9 cellular contexts compared by ENCODE assay signal in the genomic region with DNA sequence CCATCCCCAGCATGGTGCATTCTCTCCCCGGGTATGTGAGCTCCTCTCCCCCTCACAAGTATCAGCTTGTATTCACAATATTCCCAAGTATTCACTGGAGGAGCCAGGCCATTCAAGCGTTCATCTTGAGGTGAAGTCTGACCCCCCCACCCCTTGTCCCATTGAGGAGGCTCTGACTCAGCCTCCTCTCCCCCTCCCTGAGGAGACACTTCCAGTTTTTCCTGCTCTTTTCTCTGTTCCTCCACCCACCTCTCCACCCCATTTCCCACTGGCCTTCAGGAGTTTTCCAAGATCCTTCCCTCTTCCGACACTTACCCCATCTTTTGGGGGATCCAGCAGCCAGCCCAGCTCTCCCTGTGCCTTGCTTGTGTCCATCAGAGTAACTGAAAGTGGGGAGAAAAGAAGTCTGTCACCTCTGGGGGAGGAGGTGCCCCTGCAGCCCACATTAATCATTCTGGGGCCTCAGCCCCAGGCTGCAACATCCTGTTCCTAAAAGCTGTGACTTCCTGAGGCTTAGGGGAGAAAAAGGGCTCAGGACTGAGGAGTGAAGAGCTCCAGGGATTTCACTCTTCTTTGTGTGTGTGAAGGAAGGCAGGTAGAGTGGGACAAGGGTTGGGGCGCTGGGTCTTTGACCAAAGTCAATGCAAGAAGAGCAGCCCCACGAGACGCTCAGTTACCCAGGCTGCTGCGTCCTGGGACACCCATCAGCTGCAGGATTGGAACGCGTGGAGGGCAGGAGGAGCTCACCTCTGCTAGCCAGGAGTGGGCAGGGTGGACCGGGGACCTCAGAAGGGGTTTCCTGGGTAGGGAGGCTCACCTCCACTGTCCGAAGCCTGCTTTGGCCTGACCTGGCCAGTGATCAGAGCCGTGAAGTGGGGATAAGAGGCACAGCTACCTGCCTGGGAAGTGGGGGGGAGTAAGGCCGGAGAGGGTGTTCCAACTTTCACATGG. TPM values are rescaled to one million over a fixed set of nuclear protein-coding genes. Genes with fewer than 3 reads are reported as not detected.
DNase-seq lines count a peak whose midpoint lies in the region; ATAC-seq and TF ChIP-seq lines count a peak whose summit lies in the region.
"Had no signal": no experiment of that assay in that cellular context is flagged by ENCODE, and none has a peak within 500 bp of the region (broad histone marks: within the 10 kb centered on the region; RNA-seq: fewer than 3 reads in every experiment).

No MANE protein-coding gene starts in this region.

- peak overlapping the region; percentile 10 to 70 (median 59) for H3K27ac Mint-ChIP-seq in CD14-positive monocyte
- H3K27ac Mint-ChIP-seq in MCF 10A (ENCODE audit: low read depth, unreplicated experiment), result no peak overlapping the region

- DNase-seq in CD14-positive monocyte (ENCODE audit: low spot score) (no peak), MCF 10A (ENCODE audit: unreplicated experiment) (no peak), mucosa of descending colon (peak in 1 of 3 donors; percentile 40), coronary artery (ENCODE audit: low spot score) (no peak)
- DNase-seq in NK-92 treated with Interleukin-12 subunit alpha and Interleukin-12 subunit beta, amount 100 ng/mL, for 24 hours (lab: John Stamatoyannopoulos, UW), result peak; percentile 50

- peaks cover 0 to 3% (median 0%) of the 10 kb centered on the region in 3 donors for H3K27me3 Mint-ChIP-seq in CD14-positive monocyte (ENCODE audit: low read depth in 3 of 3)
- no peaks in the 10 kb centered on the region for H3K27me3 Mint-ChIP-seq in MCF 10A (ENCODE audit: insufficient read depth, unreplicated experiment)

- TF ChIP-seq CTCF in CD14-positive monocyte (IDR thresholded peaks at IDR 0.05) (no peak), MCF 10A (IDR thresholded peaks at IDR 0.05; ENCODE audit: unreplicated experiment) (no peak), mucosa of descending colon (IDR thresholded peaks at IDR 0.05) (no peak), coronary artery (IDR thresholded peaks at IDR 0.05) (no peak)

- peak overlapping the region; percentile 67 to 88 for H3K4me3 Mint-ChIP-seq in CD14-positive monocyte
- H3K4me3 Mint-ChIP-seq in MCF 10A (ENCODE audit: unreplicated experiment), result peak overlapping the region; percentile 52

- POLR2A ChIA-PET in MCF 10A (lab: Yijun Ruan, JAX), result interaction anchor here (0.8 to 1.1 kb wide), 3 partner anchors 12 to 26 kb away, joined by 3 to 5 read pairs (median 4); a partner anchor contains a TSS

- peaks cover 13% of the 10 kb centered on the region for H3K4me1 ChIP-seq in mucosa of descending colon (ENCODE audit: low read depth)

- CTCF ChIA-PET in MCF 10A (lab: Yijun Ruan, JAX), result interaction anchor here (0.5 to 11.0 kb wide), 13 partner anchors 9 to 494 kb away, joined by 3 to 84 read pairs (median 4); a partner anchor contains a TSS

- H3K4me3 ChIP-seq in mucosa of descending colon, result peak overlapping the region; percentile 47
- no peak overlapping the region for H3K4me3 ChIP-seq in coronary artery

- no peaks in the 10 kb centered on the region for H3K9me3 ChIP-seq in mucosa of descending colon

- peaks cover 0 to 2% of the 10 kb centered on the region in 2 donors for H3K36me3 Mint-ChIP-seq in CD14-positive monocyte
- no peaks in the 10 kb centered on the region for H3K36me3 Mint-ChIP-seq in MCF 10A (ENCODE audit: insufficient read depth, unreplicated experiment)

- no TSS peak for BruUV-seq in MCF 10A (replicated peaks; lab: Mats Ljungman, UMichigan)

- ATAC-seq in mucosa of descending colon, result peak; percentile 20
- ATAC-seq in GM21786 (IDR thresholded peaks at IDR 0.05; ENCODE audit: unreplicated experiment), result no peak
- ATAC-seq in HG02840 (IDR thresholded peaks at IDR 0.05; ENCODE audit: low FRiP score, unreplicated experiment), result no peak
- no peak for ATAC-seq in GM21529 (IDR thresholded peaks at IDR 0.05; ENCODE audit: unreplicated experiment)

- no peak overlapping the region for H3K27ac ChIP-seq in coronary artery

- no peaks in the 10 kb centered on the region for H3K36me3 ChIP-seq in mucosa of descending colon (ENCODE audit: low read depth)

- peaks cover 56% of the 10 kb centered on the region for H3K4me1 Mint-ChIP-seq in CD14-positive monocyte
- H3K4me1 Mint-ChIP-seq in MCF 10A (ENCODE audit: insufficient read depth, unreplicated experiment), result peaks cover 13% of the 10 kb centered on the region

- H3K9me3 Mint-ChIP-seq in CD14-positive monocyte, result peaks cover 0 to 2% (median 0%) of the 10 kb centered on the region in 7 donors
- H3K9me3 Mint-ChIP-seq in MCF 10A (ENCODE audit: unreplicated experiment), result no peaks in the 10 kb centered on the region

- intact Hi-C loops in CD14-positive monocyte (cut with micrococcal nuclease) (loop anchor here in 1 of 2 donors (10.0 kb wide), 1 partner anchor 93 kb away; a partner anchor contains a TSS), MCF 10A (cut with micrococcal nuclease) (loop anchor here (2.0 kb wide), 1 partner anchor 87 kb away; no protein-coding TSS in a partner anchor), mucosa of descending colon (cut with DNase I, micrococcal nuclease) (no loop called here)

RNA-seq across cellular contexts. Expression of a gene that starts 1.1 kb away (rescaled TPM):
- under 1 TPM in 1 of 2 donors, not detected in 1; 0.50 TPM for polyA plus RNA-seq in CD14-positive monocyte
- 0.89 and 1.2 TPM in 2 replicates for total RNA-seq in MCF 10A (2022)
- 10 to 100 TPM in 2 of 3 donors, 1 to 10 TPM in 1; 9.1 to 19.6 (median 18.9) TPM for total RNA-seq in mucosa of descending colon

RNA-seq across cellular contexts. Expression of a gene that starts 26.4 kb away (rescaled TPM):
- 100 to 1,000 TPM; 198 to 331 TPM for polyA plus RNA-seq in CD14-positive monocyte
- total RNA-seq in MCF 10A (2022), result 168 and 260 TPM in 2 replicates
- total RNA-seq in mucosa of descending colon, result 100 to 1,000 TPM in 2 of 3 donors, 10 to 100 TPM in 1; 49.0 to 203 (median 109) TPM

RNA-seq across cellular contexts. Expression of a gene that starts 35.7 kb away (rescaled TPM):
- polyA plus RNA-seq in CD14-positive monocyte, result not detected
- total RNA-seq in MCF 10A (2022) (not detected in 2 replicates), mucosa of descending colon (under 1 TPM in 1 of 3 donors, not detected in 2; 0.32 TPM)
- total RNA-seq: activated CD8-positive, alpha-beta memory T cell treated with anti-CD3 and anti-CD28 coated beads for 36 hours had no signal

RNA-seq across cellular contexts. Expression of a gene that starts 45.1 kb away (rescaled TPM):
- under 1 TPM in 1 of 2 donors, not detected in 1; 0.72 TPM for polyA plus RNA-seq in CD14-positive monocyte
- 0.19 and 0.25 TPM in 2 replicates for total RNA-seq in MCF 10A (2022)
- total RNA-seq in mucosa of descending colon, result 1 to 10 TPM in 2 of 3 donors, under 1 TPM in 1; 0.43 to 6.2 (median 1.6) TPM
